17 cellular contexts compared by ENCODE assay signal in the genomic region with DNA sequence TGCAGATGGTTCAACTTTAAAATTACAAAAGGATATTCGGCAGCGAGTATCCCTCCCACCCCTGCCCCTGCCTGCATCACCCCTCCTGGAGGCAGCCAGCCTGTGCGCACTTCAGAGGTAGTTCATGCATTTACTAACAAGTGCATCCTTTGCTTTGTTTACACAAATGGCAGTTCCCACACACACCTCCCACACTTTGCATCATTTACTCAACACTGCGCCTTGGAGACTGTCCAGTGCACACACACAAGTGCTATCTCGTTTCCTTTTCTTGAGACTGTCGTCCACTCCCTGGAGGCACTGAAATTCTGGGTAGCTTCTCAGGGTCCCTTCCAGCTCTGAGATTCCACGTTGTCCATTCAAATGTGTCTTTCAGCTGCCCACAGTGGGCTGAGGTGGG. TPM values are rescaled to one million over a fixed set of nuclear protein-coding genes. Genes with fewer than 3 reads are reported as not detected.
DNase-seq lines count a peak whose midpoint lies in the region; ATAC-seq and TF ChIP-seq lines count a peak whose summit lies in the region.
"Had no signal": no experiment of that assay in that cellular context is flagged by ENCODE, and none has a peak within 500 bp of the region (broad histone marks: within the 10 kb centered on the region; RNA-seq: fewer than 3 reads in every experiment).

No MANE protein-coding gene starts in this region.

- TF ChIP-seq CTCF in LNCaP clone FGC (IDR thresholded peaks at IDR 0.05; ENCODE audit: control insufficient read depth, extremely low read depth, insufficient read depth) = no peak
- no peak for TF ChIP-seq CTCF in testis (IDR thresholded peaks at IDR 0.05)

- H3K4me3 ChIP-seq in LNCaP clone FGC (ENCODE audit: low read depth, low read length) (no peak overlapping the region), testis (no peak overlapping the region)

- intact Hi-C loops in left colon (cut with DNase I, micrococcal nuclease) = no loop called here
- intact Hi-C loops in testis (cut with DNase I; ENCODE audit: low total_unique reads) = no loop called here

- H3K36me3 ChIP-seq in testis (ENCODE audit: low read depth, missing control alignments) = no peaks in the 10 kb centered on the region

- no peaks in the 10 kb centered on the region for H3K27me3 ChIP-seq in testis

- DNase-seq in DMS53 (lab: John Stamatoyannopoulos, UW) (peak; percentile 94), LNCaP clone FGC (ENCODE audit: low read depth) (peak; percentile 63), NCI-H345 treated with DMSO at 0.1 percent for 48 hours (lab: John Stamatoyannopoulos, UW; ENCODE audit: unreplicated experiment) (peak; percentile 86), left colon (no peak), testis (no peak)
- DNase-seq: DMS 273 treated with DMSO at 0.1 percent for 48 hours; NCI-H1436; NCI-H2171 treated with DMSO at 0.1 percent for 48 hours; NCI-H526; NK-92 treated with Interleukin-12 subunit alpha and Interleukin-12 subunit beta, amount 100 ng/mL, for 24 hours; SHP77 treated with DMSO at 0.1 percent for 48 hours; T-helper 1 cell had no signal

- no peaks in the 10 kb centered on the region for H3K9me3 ChIP-seq in testis

- ATAC-seq in left colon (peak; percentile 71), HG02981 (IDR thresholded peaks at IDR 0.05; ENCODE audit: unreplicated experiment) (no peak), HG02588 (IDR thresholded peaks at IDR 0.05; ENCODE audit: unreplicated experiment) (no peak)
- ATAC-seq: SK-N-SH treated with all-trans-retinoic acid at 6 μM for 48 hours had no signal

- 81 to 87% methylated on average over 7 of the region's 7 CpGs for WGBS in testis, 2 donors

- no peak overlapping the region for H3K27ac ChIP-seq in testis
- H3K27ac ChIP-seq: C4-2B had no signal

- no peaks in the 10 kb centered on the region for H3K4me1 ChIP-seq in testis

- TF ChIP-seq POLR2A in testis (IDR thresholded peaks at IDR 0.05) = no peak

RNA-seq across cellular contexts. Expression of a gene that starts 53.1 kb away (rescaled TPM):
- total RNA-seq in left colon (not detected), testis (under 1 TPM; 0.16 to 0.37 TPM)
- polyA plus RNA-seq in testis (ENCODE audit: insufficient read depth, low read depth, low replicate concordance) = 0.38 TPM
- total RNA-seq: OCI-LY7 had no signal

Comparison
In these comparisons a context has a peak if more than half of its experiments do, and no peak if none do; other contexts are left out.
1. DNase-seq: peak in DMS53 (single experiment), LNCaP clone FGC (single experiment) and NCI-H345 treated with DMSO at 0.1 percent for 48 hours (single experiment); none in left colon (0 of 2) and testis (single experiment).